Comparison of ENCODE assay signal across 9 cellular contexts in genomic region chr9:35811364-35812024, GRCh38. TPM values are rescaled to one million over a fixed set of nuclear protein-coding genes. Genes with fewer than 3 reads are reported as not detected.
A peak's percentile ranks its signal among the peaks of the same experiment; 100 is the strongest.
DNase-seq lines count a peak whose midpoint lies in the region; ATAC-seq and TF ChIP-seq lines count a peak whose summit lies in the region.
"Had no signal": no experiment of that assay in that cellular context is flagged by ENCODE, and none has a peak within 500 bp of the region (broad histone marks: within the 10 kb centered on the region; RNA-seq: fewer than 3 reads in every experiment).

No MANE protein-coding gene starts in this region.

- peaks cover 30% of the 10 kb centered on the region for H3K4me1 ChIP-seq in muscle layer of colon (ENCODE audit: insufficient read depth, low read length)

- ATAC-seq in GM18870 (IDR thresholded peaks at IDR 0.05; ENCODE audit: unreplicated experiment) = no peak

- H3K9ac ChIP-seq in muscle layer of colon (ENCODE audit: low read length) = no peak overlapping the region

- TF ChIP-seq CTCF in AG09309 (IDR thresholded peaks at IDR 0.05; ENCODE audit: control insufficient read depth, insufficient read depth, low read depth, low read length, missing control alignments) = no peak
- no peak for TF ChIP-seq CTCF in LNCaP clone FGC (IDR thresholded peaks at IDR 0.05; ENCODE audit: control insufficient read depth, extremely low read depth, insufficient read depth)

- H3K27me3 ChIP-seq in muscle layer of colon (ENCODE audit: control insufficient read depth in 1 of 2, insufficient read depth in 2 of 2, low read length in 2 of 2) = no peaks in the 10 kb centered on the region

- H3K9me3 ChIP-seq in muscle layer of colon (ENCODE audit: low read length) = no peaks in the 10 kb centered on the region

- peaks cover 34% of the 10 kb centered on the region for H3K36me3 ChIP-seq in muscle layer of colon (ENCODE audit: insufficient read depth, low read length)

- DNase-seq in AG09309 (ENCODE audit: low read depth) (no peak), LNCaP clone FGC (ENCODE audit: low read depth) (no peak), NCI-H2171 (lab: John Stamatoyannopoulos, UW) (no peak), mesenteric fat pad (ENCODE audit: low spot score) (no peak), COLO829 (ENCODE audit: low spot score) (no peak)

- peak overlapping the region; percentile 94 for H3K27ac ChIP-seq in cingulate gyrus (ENCODE audit: low read depth, low read length)
- H3K27ac ChIP-seq in muscle layer of colon (ENCODE audit: low read depth, low read length) = peak overlapping the region; percentile 28

- H3K4me3 ChIP-seq in AG09309 (ENCODE audit: control insufficient read depth, low read depth, low read length) (peak overlapping the region; percentile 51), LNCaP clone FGC (ENCODE audit: low read depth, low read length) (peak overlapping the region; percentile 46), muscle layer of colon (ENCODE audit: low read depth in 1 of 2, low read length in 2 of 2) (peak overlapping the region; percentile 10 to 81)

RNA-seq across cellular contexts. Expression of gene SPAG8, which starts 0.6 kb away (rescaled TPM):
- 0.61 TPM for total RNA-seq in mesenteric fat pad
- total RNA-seq: glomerular endothelial cell had no signal

RNA-seq across cellular contexts. Expression of gene HINT2, which starts 3.3 kb away (rescaled TPM):
- 42.7 TPM for total RNA-seq in mesenteric fat pad

RNA-seq across cellular contexts. Expression of gene FAM221B, which starts 17.0 kb away (rescaled TPM):
- total RNA-seq in mesenteric fat pad = not detected
- total RNA-seq: glomerular endothelial cell had no signal

RNA-seq across cellular contexts. Expression of gene TMEM8B, which starts 17.5 kb away (rescaled TPM):
- 6.7 TPM for total RNA-seq in mesenteric fat pad

RNA-seq across cellular contexts. Expression of gene NPR2, which starts 20.1 kb away (rescaled TPM):
- 23.2 TPM for total RNA-seq in mesenteric fat pad
